ENCODE assay signal across 13 cellular contexts in genomic region chr4:8101213-8101781, GRCh38. TPM values are rescaled to one million over a fixed set of nuclear protein-coding genes. Genes with fewer than 3 reads are reported as not detected.
DNase-seq lines count a peak whose midpoint lies in the region; ATAC-seq and TF ChIP-seq lines count a peak whose summit lies in the region.
"Had no signal": no experiment of that assay in that cellular context is flagged by ENCODE, and none has a peak within 500 bp of the region (broad histone marks: within the 10 kb centered on the region; RNA-seq: fewer than 3 reads in every experiment).

No MANE protein-coding gene starts in this region.

- peak; percentile 92 for ATAC-seq in left colon
- no peak for ATAC-seq in activated CD8-positive, alpha-beta memory T cell treated with anti-CD3 and anti-CD28 coated beads, Interleukin-2, amount 10 ng/mL, durations not matched to agents 7 days and 5 days
- no peak for ATAC-seq in HG02759 (IDR thresholded peaks at IDR 0.05; ENCODE audit: unreplicated experiment)
- ATAC-seq in HG03354 (IDR thresholded peaks at IDR 0.05; ENCODE audit: poor library complexity, severe bottlenecking, unreplicated experiment) = no peak
- no peak for ATAC-seq in HG02981 (IDR thresholded peaks at IDR 0.05; ENCODE audit: unreplicated experiment)

- no peak overlapping the region for H3K4me3 ChIP-seq in choroid plexus epithelial cell (ENCODE audit: low read depth, low read length)
- H3K4me3 ChIP-seq: thoracic aorta had no signal

- H3K9me3 Mint-ChIP-seq in activated CD8-positive, alpha-beta memory T cell treated with anti-CD3 and anti-CD28 coated beads, Interleukin-2, amount 10 ng/mL, durations not matched to agents 7 days and 5 days (ENCODE audit: low read depth) = no peaks in the 10 kb centered on the region
- H3K9me3 Mint-ChIP-seq: activated naive CD4-positive, alpha-beta T cell treated with anti-CD3 and anti-CD28 coated beads, Interleukin-2, amount 50 U/mL, for 24 hours; CD8-positive, alpha-beta memory T cell had no signal

- CTCF ChIA-PET in activated CD8-positive, alpha-beta memory T cell treated with anti-CD3 and anti-CD28 coated beads, Interleukin-2, amount 10 ng/mL, durations not matched to agents 7 days and 5 days (lab: Charles Lee) = no interaction called here

- no peak overlapping the region for H3K27ac Mint-ChIP-seq in activated CD8-positive, alpha-beta memory T cell treated with anti-CD3 and anti-CD28 coated beads, Interleukin-2, amount 10 ng/mL, durations not matched to agents 7 days and 5 days
- H3K27ac Mint-ChIP-seq: activated naive CD4-positive, alpha-beta T cell treated with anti-CD3 and anti-CD28 coated beads, Interleukin-2, amount 50 U/mL, for 24 hours; CD8-positive, alpha-beta memory T cell had no signal

- no peaks in the 10 kb centered on the region for H3K4me1 Mint-ChIP-seq in activated CD8-positive, alpha-beta memory T cell treated with anti-CD3 and anti-CD28 coated beads, Interleukin-2, amount 10 ng/mL, durations not matched to agents 7 days and 5 days
- H3K4me1 Mint-ChIP-seq: activated naive CD4-positive, alpha-beta T cell treated with anti-CD3 and anti-CD28 coated beads, Interleukin-2, amount 50 U/mL, for 24 hours; CD8-positive, alpha-beta memory T cell had no signal

- intact Hi-C loops in left colon (cut with DNase I, micrococcal nuclease) = no loop called here

- no peaks in the 10 kb centered on the region for H3K36me3 Mint-ChIP-seq in activated CD8-positive, alpha-beta memory T cell treated with anti-CD3 and anti-CD28 coated beads, Interleukin-2, amount 10 ng/mL, durations not matched to agents 7 days and 5 days

- no peaks in the 10 kb centered on the region for H3K27me3 Mint-ChIP-seq in activated CD8-positive, alpha-beta memory T cell treated with anti-CD3 and anti-CD28 coated beads, Interleukin-2, amount 10 ng/mL, durations not matched to agents 7 days and 5 days
- H3K27me3 Mint-ChIP-seq: activated naive CD4-positive, alpha-beta T cell treated with anti-CD3 and anti-CD28 coated beads, Interleukin-2, amount 50 U/mL, for 24 hours; CD8-positive, alpha-beta memory T cell had no signal

- DNase-seq in HT1080 (ENCODE audit: low read depth) = peak; percentile 31
- peak; percentile 84 for DNase-seq in choroid plexus epithelial cell (ENCODE audit: low read depth)
- DNase-seq in left colon = peak; percentile 80 to 92
- DNase-seq in smooth muscle cell of the brain vasculature (ENCODE audit: low read depth, low spot score) = peak; percentile 10
- DNase-seq in activated CD8-positive, alpha-beta memory T cell treated with anti-CD3 and anti-CD28 coated beads, Interleukin-2, amount 10 ng/mL, durations not matched to agents 7 days and 5 days = no peak
- DNase-seq: CD8-positive, alpha-beta memory T cell; effector CD4-positive, alpha-beta T cell; NCI-H187 had no signal

- no peak overlapping the region for H3K4me3 Mint-ChIP-seq in activated CD8-positive, alpha-beta memory T cell treated with anti-CD3 and anti-CD28 coated beads, Interleukin-2, amount 10 ng/mL, durations not matched to agents 7 days and 5 days
- H3K4me3 Mint-ChIP-seq: activated naive CD4-positive, alpha-beta T cell treated with anti-CD3 and anti-CD28 coated beads, Interleukin-2, amount 50 U/mL, for 24 hours; CD8-positive, alpha-beta memory T cell had no signal

- no peak for TF ChIP-seq CTCF in choroid plexus epithelial cell (conservative IDR thresholded peaks at IDR 0.05; ENCODE audit: low read depth, low read length)

RNA-seq across cellular contexts. Expression of gene ABLIM2, which starts 57.3 kb away (rescaled TPM):
- 0.19 TPM in 1 of 2 replicates, not detected in the other for total RNA-seq in HT1080 (2014; rRNA removed; shearing (Covaris generic))
- not detected in 2 replicates for polyA plus RNA-seq in HT1080 (2015; cell fraction: cytosol; rRNA removed)
- polyA plus RNA-seq in HT1080 (2015; cell fraction: nucleus; rRNA removed) = not detected in 2 replicates
- 10 to 100 TPM; 18.7 to 24.4 TPM for total RNA-seq in left colon
- under 1 TPM in 1 of 2 experiments, not detected in 1; 0.19 TPM for total RNA-seq in activated CD8-positive, alpha-beta memory T cell treated with anti-CD3 and anti-CD28 coated beads, Interleukin-2, amount 10 ng/mL, durations not matched to agents 7 days and 5 days

Comparison
In these comparisons a context has a peak if more than half of its experiments do, and no peak if none do; other contexts are left out.
1. RNA of gene ABLIM2, which starts 57.3 kb away (total RNA-seq): 18.7 to 24.4 TPM in left colon; 0.19 TPM in HT1080 and 0.19 TPM in activated CD8-positive, alpha-beta memory T cell treated with anti-CD3 and anti-CD28 coated beads, Interleukin-2, amount 10 ng/mL, durations not matched to agents 7 days and 5 days; every median in the first group is over 10 times any median in the second.